ENCODE assay signal across 34 cellular contexts in genomic region chr15:75186044-75186443, GRCh38.
"Had no signal": no experiment of that assay in that cellular context is flagged by ENCODE, and none has a peak within 500 bp of the region (broad histone marks: within the 10 kb centered on the region; RNA-seq: fewer than 3 reads in every experiment).

No MANE protein-coding gene starts in this region.

- H3K27ac ChIP-seq: ascending aorta, cardiac muscle cell, RWPE1, WERI-Rb-1 had no signal

- H3K9me3 ChIP-seq: ascending aorta had no signal

- ATAC-seq: activated CD8-positive, alpha-beta memory T cell treated with anti-CD3 and anti-CD28 coated beads, Interleukin-2, amount 10 ng/mL, durations not matched to agents 7 days and 5 days; PC-3 had no signal

- H3K27me3 ChIP-seq: ascending aorta, cardiac muscle cell had no signal

- H3K36me3 ChIP-seq: ascending aorta, cardiac muscle cell, WERI-Rb-1 had no signal

- DNase-seq: activated CD4-positive, alpha-beta memory T cell treated with anti-CD3 and anti-CD28 coated beads, Interleukin-2, amount 10 ng/mL, durations not matched to agents 7 days and 5 days; activated CD4-positive, alpha-beta T cell treated with anti-CD3 and anti-CD28 coated beads for 1 hour; activated CD4-positive, alpha-beta T cell treated with anti-CD3 and anti-CD28 coated beads for 48 hours; activated CD4-positive, CD25-positive, alpha-beta regulatory T cell; activated CD8-positive, alpha-beta memory T cell treated with anti-CD3 and anti-CD28 coated beads for 24 hours; activated CD8-positive, alpha-beta memory T cell treated with anti-CD3 and anti-CD28 coated beads, Interleukin-2, amount 10 ng/mL, durations not matched to agents 7 days and 5 days; activated CD8-positive, alpha-beta memory T cell treated with anti-CD3 and anti-CD28 coated beads, Interleukin-2, amount 50 U/mL, for 48 hours; activated effector memory CD4-positive, alpha-beta T cell treated with Interleukin-2 at 50 U/mL for 16 hours; activated naive CD4-positive, alpha-beta T cell; activated naive CD4-positive, alpha-beta T cell treated with anti-CD3 and anti-CD28 coated beads, Interleukin-2, amount 50 U/mL, for 16 hours; activated naive CD8-positive, alpha-beta T cell treated with anti-CD3 and anti-CD28 coated beads for 36 hours; activated T-cell treated with anti-CD3 and anti-CD28 coated beads, Interleukin-2, amount 50 U/mL, for 48 hours; amniotic stem cell; MV-4-11; NCI-H1092; NCI-H146; NCI-H187; NCI-H2029 treated with DMSO at 0.1 percent for 48 hours; NCI-H2107; NCI-H2171; NCI-H510A; NCI-H526; NCI-H748 treated with DMSO at 0.1 percent for 48 hours; NK-92 treated with Interleukin-12 subunit alpha and Interleukin-12 subunit beta, amount 100 ng/mL, for 24 hours; PC-3; Right ventricle myocardium superior; SW 1271; T-helper 1 cell; T-helper 2 cell; T-helper 9 cell; WERI-Rb-1 had no signal

- H3K4me1 ChIP-seq: ascending aorta had no signal

- H3K4me3 ChIP-seq: ascending aorta, cardiac muscle cell had no signal
